ENCODE assay signal across 8 cellular contexts in genomic region chr3:122416966-122417365, GRCh38. TPM values are rescaled to one million over a fixed set of nuclear protein-coding genes. Genes with fewer than 3 reads are reported as not detected.
DNase-seq lines count a peak whose midpoint lies in the region; ATAC-seq, FAIRE-seq and TF ChIP-seq lines count a peak whose summit lies in the region.

No MANE protein-coding gene starts in this region.

- peaks cover 8% of the 10 kb centered on the region for H3K4me1 ChIP-seq in A673 (ENCODE audit: insufficient read depth, low read length, poor library complexity, severe bottlenecking)
- peaks cover 2% of the 10 kb centered on the region for H3K4me1 ChIP-seq in IMR-90 (ENCODE audit: control insufficient read depth, insufficient read depth, low read length)
- H3K4me1 ChIP-seq in mucosa of stomach (ENCODE audit: control insufficient read depth, insufficient read depth, low read length) = peaks cover 7% of the 10 kb centered on the region

- H2BK120ac ChIP-seq in IMR-90 (ENCODE audit: low read depth, low read length) = no peak overlapping the region

- H4K5ac ChIP-seq in IMR-90 (ENCODE audit: low read depth, low read length) = peak overlapping the region; percentile 52

- H3K36me3 ChIP-seq in A673 (ENCODE audit: insufficient read depth, low read length, poor library complexity, severe bottlenecking) (peaks cover 2% of the 10 kb centered on the region), IMR-90 (ENCODE audit: control insufficient read depth, insufficient read depth, low read length) (no peaks in the 10 kb centered on the region), bronchial epithelial cell (ENCODE audit: control insufficient read depth, insufficient read depth, low read length) (peaks cover 1% of the 10 kb centered on the region), mucosa of stomach (ENCODE audit: control insufficient read depth, insufficient read depth, low read length) (no peaks in the 10 kb centered on the region)

- H3K18ac ChIP-seq in IMR-90 (ENCODE audit: low read depth, low read length) = no peak overlapping the region

- H4K91ac ChIP-seq in IMR-90 (ENCODE audit: insufficient read depth, low read depth, low read length) = no peak overlapping the region; the same call in 1 of the 2 replicates

- H4K20me1 ChIP-seq in IMR-90 (ENCODE audit: insufficient read depth, low read length) = no peaks in the 10 kb centered on the region

- 60% methylated on average over 2 of the region's 14 CpGs; no CpG with 5 or more reads in 1 of the 2 experiments for WGBS in IMR-90 (ENCODE audit: extremely low coverage in 2 of 2, insufficient read length in 1 of 2), 2 experiments

- H2AFZ ChIP-seq in IMR-90 (replicated peaks; ENCODE audit: low read length, poor library complexity) = no peak overlapping the region

- no peaks in the 10 kb centered on the region for H3K27me3 ChIP-seq in A673 (replicated peaks; ENCODE audit: insufficient read depth, low read depth, low read length, poor library complexity)
- H3K27me3 ChIP-seq in IMR-90 (ENCODE audit: control insufficient read depth, insufficient read depth, low read length) = no peaks in the 10 kb centered on the region
- H3K27me3 ChIP-seq in bronchial epithelial cell (ENCODE audit: control insufficient read depth, insufficient read depth, low read length) = no peaks in the 10 kb centered on the region
- H3K27me3 ChIP-seq in mucosa of stomach (ENCODE audit: control insufficient read depth, insufficient read depth, low read length) = no peaks in the 10 kb centered on the region

- dilution Hi-C loops in IMR-90 (cut with HindIII; ENCODE audit: low sequenced_read_pairs, unreplicated experiment) = no loop called here

- peak overlapping the region; percentile 87; the same call in 1 of the 2 replicates for H3K4ac ChIP-seq in IMR-90 (ENCODE audit: low read depth, low read length)

- no peak for TF ChIP-seq POLR2A in IMR-90 (IDR thresholded peaks at IDR 0.05; ENCODE audit: low read depth, low read length)

- TF ChIP-seq CTCF in A673 (conservative IDR thresholded peaks at IDR 0.05; ENCODE audit: low read depth, low read length) = no peak
- no peak for TF ChIP-seq CTCF in IMR-90 (conservative IDR thresholded peaks at IDR 0.05; ENCODE audit: low read depth, low read length)
- no peak for TF ChIP-seq CTCF in bronchial epithelial cell (IDR thresholded peaks at IDR 0.05; ENCODE audit: insufficient read depth, low read length, severe bottlenecking)

- H3K9ac ChIP-seq in IMR-90 (ENCODE audit: low read depth, low read length) (peak overlapping the region; percentile 86; the same call in 1 of the 2 replicates), mucosa of stomach (ENCODE audit: low read length) (peak overlapping the region; percentile 82)

- peak overlapping the region; percentile 77; the same call in 1 of the 2 replicates for H3K23ac ChIP-seq in IMR-90 (ENCODE audit: low read depth, low read length)

- 0 out of 2 replicates have a peak overlapping the region, but pooled peaks have one; percentile 95 for H3K14ac ChIP-seq in IMR-90 (replicated peaks; ENCODE audit: low read depth, low read length)

- peak overlapping the region; percentile 94 for H2BK5ac ChIP-seq in IMR-90 (ENCODE audit: low read depth, low read length, poor library complexity, severe bottlenecking)

- no peaks in the 10 kb centered on the region for H3K9me3 ChIP-seq in A673 (ENCODE audit: low read depth, low read length, poor library complexity, severe bottlenecking)
- H3K9me3 ChIP-seq in IMR-90 (ENCODE audit: control insufficient read depth, insufficient read depth, low read length) = no peaks in the 10 kb centered on the region
- H3K9me3 ChIP-seq in mucosa of stomach (ENCODE audit: control insufficient read depth, low read length) = no peaks in the 10 kb centered on the region

- in situ Hi-C loops in IMR-90 (cut with MboI; ENCODE audit: low sequenced_read_pairs) = no loop called here

- no peak for DNase-seq in A673 (ENCODE audit: low spot score)
- no peak for DNase-seq in IMR-90
- DNase-seq in bronchial epithelial cell (ENCODE audit: low read depth) = no peak
- DNase-seq in NCI-H146 (lab: John Stamatoyannopoulos, UW) = no peak

- CTCF ChIA-PET in A673 (lab: Charles Lee) = interaction anchor here (1.9 kb wide), 1 partner anchor 24 kb away, joined by 6 read pairs; no protein-coding TSS in a partner anchor
- CTCF ChIA-PET in IMR-90 (lab: Yijun Ruan, JAX) = interaction anchor here (1.0 kb wide), 1 partner anchor 33 kb away, joined by 3 read pairs; the partner anchor contains the start of genes FAM162A and MIX23

- intact Hi-C loops in A673 (cut with micrococcal nuclease; ENCODE audit: unreplicated experiment) (loop anchor here (10.0 kb wide), 1 partner anchor 872 kb away; the partner anchor contains the start of gene POLQ), IMR-90 (cut with micrococcal nuclease) (no loop called here)

- POLR2A ChIA-PET in A673 (lab: Charles Lee; ENCODE audit: low non-redundant PET) = no interaction called here
- POLR2A ChIA-PET in IMR-90 (lab: Charles Lee; ENCODE audit: unreplicated experiment) = no interaction called here

- H2BK20ac ChIP-seq in IMR-90 (ENCODE audit: low read depth, low read length) = no peak overlapping the region

- ATAC-seq in IMR-90 (ENCODE audit: low read depth) (no peak), HG02840 (IDR thresholded peaks at IDR 0.05; ENCODE audit: low FRiP score, unreplicated experiment) (no peak), HG03460 (IDR thresholded peaks at IDR 0.05; ENCODE audit: unreplicated experiment) (no peak), HG03520 (IDR thresholded peaks at IDR 0.05; ENCODE audit: unreplicated experiment) (no peak)

- TF ChIP-seq RAD21 in IMR-90 (IDR thresholded peaks at IDR 0.05; ENCODE audit: low read length) = no peak

- H3K27ac ChIP-seq in A673 (ENCODE audit: low read depth, low read length, poor library complexity, severe bottlenecking) = peak overlapping the region; percentile 85
- peak overlapping the region; percentile 13; the same call in 1 of the 2 replicates for H3K27ac ChIP-seq in IMR-90 (ENCODE audit: insufficient read depth, low read length)

- H2AK9ac ChIP-seq in IMR-90 (replicated peaks; ENCODE audit: low read depth, low read length, poor library complexity) = peak overlapping the region; percentile 84

- no peak overlapping the region for H3K56ac ChIP-seq in IMR-90 (ENCODE audit: extremely low read depth, insufficient read depth, low read length)

- H3K4me2 ChIP-seq in IMR-90 (ENCODE audit: low read depth, low read length) = peak overlapping the region; percentile 71

- BruUV-seq in A673 (replicated peaks; lab: Mats Ljungman, UMichigan) (no TSS peak), IMR-90 (replicated peaks; lab: Mats Ljungman, UMichigan) (no TSS peak)

- peaks cover 3% of the 10 kb centered on the region for H3K9me1 ChIP-seq in IMR-90 (ENCODE audit: insufficient read depth, low read length)

- no peak overlapping the region for H2BK15ac ChIP-seq in IMR-90 (ENCODE audit: low read depth, low read length)

- peaks cover 29 to 51% of the 10 kb centered on the region in 2 experiments for H3K79me1 ChIP-seq in IMR-90 (ENCODE audit: low read depth in 1 of 2, low read length in 2 of 2)

- H4K8ac ChIP-seq in IMR-90 (ENCODE audit: low read depth in 2 of 2, low read length in 2 of 2) = peak overlapping the region; percentile 77 to 99; a peak in 3 of 4 replicates

- no peak for FAIRE-seq in bronchial epithelial cell (lab: Jason Lieb, UNC)

- H3K4me3 ChIP-seq in A673 (ENCODE audit: low read depth, low read length, poor library complexity, severe bottlenecking) = peak overlapping the region; percentile 83
- peak overlapping the region; percentile 68 for H3K4me3 ChIP-seq in IMR-90 (ENCODE audit: insufficient read depth, low read depth, low read length)
- H3K4me3 ChIP-seq in bronchial epithelial cell (ENCODE audit: low read depth, low read length) = peak overlapping the region; percentile 61
- peak overlapping the region; percentile 66 for H3K4me3 ChIP-seq in mucosa of stomach (ENCODE audit: low read length)

- 0 out of 2 replicates have a peak overlapping the region, but pooled peaks have one; percentile 17 for H2AK5ac ChIP-seq in IMR-90 (ENCODE audit: low read depth, low read length)

TF ChIP-seq in IMR-90, 13 proteins besides CTCF, POLR2A, EP300 and RAD21:
- TF ChIP-seq, protein P1, sequence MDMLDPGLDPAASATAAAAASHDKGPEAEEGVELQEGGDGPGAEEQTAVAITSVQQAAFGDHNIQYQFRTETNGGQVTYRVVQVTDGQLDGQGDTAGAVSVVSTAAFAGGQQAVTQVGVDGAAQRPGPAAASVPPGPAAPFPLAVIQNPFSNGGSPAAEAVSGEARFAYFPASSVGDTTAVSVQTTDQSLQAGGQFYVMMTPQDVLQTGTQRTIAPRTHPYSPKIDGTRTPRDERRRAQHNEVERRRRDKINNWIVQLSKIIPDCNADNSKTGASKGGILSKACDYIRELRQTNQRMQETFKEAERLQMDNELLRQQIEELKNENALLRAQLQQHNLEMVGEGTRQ (IDR thresholded peaks at IDR 0.05; ENCODE audit: low read depth, low read length) = no peak

RNA-seq across cellular contexts. Expression of gene WDR5B, which starts 1.1 kb away (rescaled TPM):
- total RNA-seq in A673 (2021) (4.6 and 5.4 TPM in 2 replicates), IMR-90 (2012; rRNA removed) (5.6 and 9.2 TPM in 2 replicates), bronchial epithelial cell (3.9 and 4.4 TPM in 2 replicates)
- 2.3 and 3.1 TPM in 2 replicates for polyA plus RNA-seq in IMR-90 (2012; rRNA removed)
- 0.48 TPM in 2 replicates for polyA plus RNA-seq in IMR-90 (2012; cell fraction: cytosol; rRNA removed)
- 0.33 and 1.4 TPM in 2 replicates for polyA plus RNA-seq in IMR-90 (2012; cell fraction: nucleus; rRNA removed; ENCODE audit: low replicate concordance)

RNA-seq across cellular contexts. Expression of gene FAM162A, which starts 33.0 kb away (rescaled TPM):
- total RNA-seq in A673 (2021) (54.7 and 58.1 TPM in 2 replicates), IMR-90 (2012; rRNA removed) (28.9 and 33.9 TPM in 2 replicates), bronchial epithelial cell (14.7 and 37.0 TPM in 2 replicates)
- polyA plus RNA-seq in IMR-90 (2012; rRNA removed) = 66.5 and 66.8 TPM in 2 replicates
- polyA plus RNA-seq in IMR-90 (2012; cell fraction: cytosol; rRNA removed) = 26.0 and 29.3 TPM in 2 replicates
- polyA plus RNA-seq in IMR-90 (2012; cell fraction: nucleus; rRNA removed; ENCODE audit: low replicate concordance) = 4.2 and 32.5 TPM in 2 replicates

RNA-seq across cellular contexts. Expression of gene MIX23, which starts 33.9 kb away (rescaled TPM):
- total RNA-seq in A673 (2021) (74.3 and 75.3 TPM in 2 replicates), IMR-90 (2012; rRNA removed) (10.0 and 65.8 TPM in 2 replicates), bronchial epithelial cell (24.0 and 25.3 TPM in 2 replicates)
- 12.9 and 26.7 TPM in 2 replicates for polyA plus RNA-seq in IMR-90 (2012; rRNA removed)
- 1.2 and 1.6 TPM in 2 replicates for polyA plus RNA-seq in IMR-90 (2012; cell fraction: cytosol; rRNA removed)
- polyA plus RNA-seq in IMR-90 (2012; cell fraction: nucleus; rRNA removed; ENCODE audit: low replicate concordance) = 0.75 and 9.4 TPM in 2 replicates
